ENCODE assay signal across 9 cellular contexts in the genomic region with DNA sequence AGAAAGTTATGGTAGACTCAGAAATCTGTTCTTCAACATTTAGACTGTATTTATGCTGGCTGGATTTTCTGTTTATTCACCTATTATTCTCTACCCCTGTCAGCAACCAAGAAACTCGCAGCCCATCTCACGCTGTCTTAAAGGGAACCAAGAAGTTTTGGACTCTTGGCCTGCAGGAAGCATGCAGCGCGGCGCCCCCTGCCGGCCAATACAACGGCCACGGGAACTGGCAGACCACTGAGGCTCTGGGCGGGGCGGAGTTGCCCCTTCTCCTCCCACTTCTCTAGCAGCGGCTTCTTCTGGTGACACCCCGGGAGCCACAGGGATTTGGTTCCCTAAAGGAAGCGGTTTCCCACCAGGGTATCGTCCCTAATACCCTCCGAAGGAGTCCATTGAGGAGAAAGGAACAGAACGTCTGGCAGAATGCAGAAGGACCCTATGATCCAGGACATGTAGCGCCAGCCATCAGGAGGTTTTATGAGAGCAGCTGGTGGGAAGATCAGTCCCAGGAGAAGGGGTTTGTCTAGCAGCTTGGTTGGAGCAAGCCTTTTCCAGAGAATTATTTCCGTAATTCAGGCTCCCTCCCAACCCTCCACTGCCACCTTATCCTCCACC. TPM values are rescaled to one million over a fixed set of nuclear protein-coding genes. Genes with fewer than 3 reads are reported as not detected.
DNase-seq lines count a peak whose midpoint lies in the region; ATAC-seq and TF ChIP-seq lines count a peak whose summit lies in the region.
"Had no signal": no experiment of that assay in that cellular context is flagged by ENCODE, and none has a peak within 500 bp of the region (broad histone marks: within the 10 kb centered on the region; RNA-seq: fewer than 3 reads in every experiment).

No MANE protein-coding gene starts in this region.

- DNase-seq in NCI-H748 (lab: John Stamatoyannopoulos, UW; ENCODE audit: unreplicated experiment): peak; percentile 16
- DNase-seq in NCI-H748 treated with DMSO at 0.1 percent for 48 hours (lab: John Stamatoyannopoulos, UW): no peak
- DNase-seq in Panc1 (ENCODE audit: low read depth, low spot score): no peak
- peak; percentile 7 for DNase-seq in effector CD8-positive, alpha-beta T cell (lab: John Stamatoyannopoulos, UW)
- DNase-seq in osteoblast (ENCODE audit: insufficient read length, low spot score, missing footprints): peak; percentile 23
- DNase-seq in NCI-H510A (lab: John Stamatoyannopoulos, UW): no peak
- no peak for DNase-seq in DMS79 treated with DMSO at 0.1 percent for 48 hours (lab: John Stamatoyannopoulos, UW)

- no peak overlapping the region for H3K4me2 ChIP-seq in osteoblast (ENCODE audit: insufficient read depth, low read length)

- H3K27me3 ChIP-seq in Panc1 (ENCODE audit: control insufficient read depth, insufficient read depth, low read length) (no peaks in the 10 kb centered on the region), osteoblast (ENCODE audit: insufficient read depth, low read length) (peaks cover 2% of the 10 kb centered on the region)

- H2AFZ ChIP-seq in osteoblast (ENCODE audit: low read length): no peak overlapping the region

- TF ChIP-seq CTCF in Panc1 (IDR thresholded peaks at IDR 0.05): peak; percentile 67
- TF ChIP-seq CTCF in osteoblast (IDR thresholded peaks at IDR 0.05; ENCODE audit: extremely low read depth, low read depth, low read length): peak; percentile 56

- H3K9me3 ChIP-seq in Panc1 (ENCODE audit: control insufficient read depth, insufficient read depth, low read depth, low read length) (no peaks in the 10 kb centered on the region), osteoblast (ENCODE audit: low read depth, low read length) (no peaks in the 10 kb centered on the region)

- intact Hi-C loops in Panc1 (cut with micrococcal nuclease; ENCODE audit: unreplicated experiment): no loop called here

- H3K79me2 ChIP-seq in osteoblast (ENCODE audit: insufficient read depth, low read length): no peaks in the 10 kb centered on the region

- in situ Hi-C loops in Panc1 (cut with HindIII; ENCODE audit: low pct_unique_long_range_greater_than_20kb, low sequenced_read_pairs): no loop called here

- H3K4me1 ChIP-seq in Panc1 (ENCODE audit: control insufficient read depth, insufficient read depth, low read length) (no peaks in the 10 kb centered on the region), osteoblast (ENCODE audit: insufficient read depth, low read length) (no peaks in the 10 kb centered on the region)

- no TSS peak for BruUV-seq in Panc1 (replicated peaks; lab: Mats Ljungman, UMichigan)

- H4K20me1 ChIP-seq in osteoblast (ENCODE audit: insufficient read depth, low read length): no peaks in the 10 kb centered on the region

- POLR2A ChIA-PET in Panc1 (lab: Charles Lee): no interaction called here

- CTCF ChIA-PET in Panc1 (lab: Charles Lee): no interaction called here

- H3K4me3 ChIP-seq in Panc1 (ENCODE audit: low read depth in 2 of 2, low read length in 2 of 2): no peak overlapping the region
- no peak overlapping the region for H3K4me3 ChIP-seq in osteoblast (ENCODE audit: insufficient read depth, low read length)

- ATAC-seq in Panc1: no peak
- no peak for ATAC-seq in HG03432 (IDR thresholded peaks at IDR 0.05; ENCODE audit: unreplicated experiment)
- ATAC-seq: naive thymus-derived CD8-positive, alpha-beta T cell had no signal

- H3K36me3 ChIP-seq in Panc1 (ENCODE audit: control insufficient read depth, insufficient read depth, low read length) (no peaks in the 10 kb centered on the region), osteoblast (ENCODE audit: insufficient read depth, low read length) (no peaks in the 10 kb centered on the region)

- H3K27ac ChIP-seq in Panc1 (ENCODE audit: low read length) (no peak overlapping the region), osteoblast (ENCODE audit: low read depth, low read length) (no peak overlapping the region)

RNA-seq across cellular contexts. Expression of a gene that starts 21.0 kb away (rescaled TPM):
- total RNA-seq in Panc1 (2021; ENCODE audit: unreplicated experiment) (not detected), osteoblast (not detected in 2 replicates)
- polyA plus RNA-seq in Panc1 (2012; ENCODE audit: insufficient read length): not detected
- total RNA-seq: naive thymus-derived CD8-positive, alpha-beta T cell had no signal
- polyA plus RNA-seq: naive thymus-derived CD8-positive, alpha-beta T cell had no signal

RNA-seq across cellular contexts. Expression of a gene that starts 43.1 kb away (rescaled TPM):
- not detected for total RNA-seq in Panc1 (2021; ENCODE audit: unreplicated experiment)
- not detected for polyA plus RNA-seq in Panc1 (2012; ENCODE audit: insufficient read length)
- not detected in 2 replicates for total RNA-seq in osteoblast
- total RNA-seq: naive thymus-derived CD8-positive, alpha-beta T cell had no signal
- polyA plus RNA-seq: naive thymus-derived CD8-positive, alpha-beta T cell had no signal

RNA-seq across cellular contexts. Expression of a gene that starts 55.5 kb away (rescaled TPM):
- total RNA-seq in Panc1 (2021; ENCODE audit: unreplicated experiment) (39.6 TPM), osteoblast (43.3 and 50.3 TPM in 2 replicates)
- polyA plus RNA-seq in Panc1 (2012; ENCODE audit: insufficient read length): 32.1 TPM

Comparison
In these comparisons a context has a peak if more than half of its experiments do, and no peak if none do; other contexts are left out.
1. DNase-seq: peak in NCI-H748 (single experiment), effector CD8-positive, alpha-beta T cell (single experiment) and osteoblast (single experiment); none in NCI-H748 treated with DMSO at 0.1 percent for 48 hours (single experiment), Panc1 (single experiment), NCI-H510A (single experiment) and DMS79 treated with DMSO at 0.1 percent for 48 hours (single experiment).